1 cellular context compared by ENCODE assay signal in the genomic region with DNA sequence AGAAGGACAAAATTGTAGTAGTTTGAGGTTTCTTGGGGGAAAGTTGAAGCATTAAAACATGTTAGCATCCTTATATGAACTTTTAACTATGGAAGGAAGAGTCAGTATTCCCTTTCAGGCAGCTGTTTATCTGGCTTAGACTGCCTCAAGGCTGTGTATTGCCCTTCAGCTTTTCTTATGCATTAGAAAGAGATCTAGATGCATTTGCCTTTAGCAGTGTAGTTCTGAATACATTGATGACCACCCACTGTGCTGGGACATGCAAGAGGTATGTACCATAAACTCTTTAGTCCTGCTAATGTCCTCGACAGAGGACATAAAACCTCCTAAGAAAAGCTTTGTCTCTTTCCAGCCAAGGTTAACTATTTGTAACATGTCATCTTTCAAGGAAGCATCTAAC.
TF ChIP-seq lines count a peak whose summit lies in the region.

No MANE protein-coding gene starts in this region.

TF ChIP-seq in endothelial cell of umbilical vein, 7 proteins besides CTCF, POLR2A, EP300 and RAD21:
- TF ChIP-seq JUN (IDR thresholded peaks at IDR 0.05; ENCODE audit: borderline replicate concordance, insufficient read depth, insufficient read length, low read depth) (no peak), EZH2 (IDR thresholded peaks at IDR 0.05; ENCODE audit: borderline replicate concordance, low read depth, low read length, severe bottlenecking) (no peak), FOS (IDR thresholded peaks at IDR 0.05; ENCODE audit: borderline replicate concordance, insufficient read depth, low read length) (no peak), GATA2 (IDR thresholded peaks at IDR 0.05; ENCODE audit: insufficient read depth, insufficient read length, low read depth, low read length) (no peak), POLR2AphosphoS5 (IDR thresholded peaks at IDR 0.05; ENCODE audit: insufficient read depth, low read depth, low read length) (no peak), MYC (IDR thresholded peaks at IDR 0.05; ENCODE audit: low read depth, low read length) (no peak)
- TF ChIP-seq, protein P1, sequence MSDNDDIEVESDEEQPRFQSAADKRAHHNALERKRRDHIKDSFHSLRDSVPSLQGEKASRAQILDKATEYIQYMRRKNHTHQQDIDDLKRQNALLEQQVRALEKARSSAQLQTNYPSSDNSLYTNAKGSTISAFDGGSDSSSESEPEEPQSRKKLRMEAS (IDR thresholded peaks at IDR 0.05; ENCODE audit: insufficient read depth, insufficient read length) = no peak
